ENCODE assay signal across 13 cellular contexts in the genomic region with DNA sequence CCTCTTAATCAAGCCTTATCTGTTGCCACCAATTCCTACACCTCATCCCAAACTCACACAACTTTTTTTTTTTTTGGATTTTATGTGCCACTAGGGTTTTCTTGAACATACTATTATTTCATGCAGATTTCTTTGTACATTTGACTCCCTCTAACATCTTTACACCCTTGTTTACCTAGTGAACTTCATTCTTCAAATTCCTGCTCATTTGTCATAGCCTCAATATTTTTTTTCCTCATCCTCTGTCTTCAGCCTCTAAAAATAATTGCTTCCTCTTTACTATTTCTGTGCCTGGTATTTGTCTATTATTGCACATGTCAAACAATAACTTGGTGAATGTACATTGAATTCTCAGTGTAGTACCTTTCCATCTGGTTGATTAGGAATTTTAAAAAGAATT.
"Had no signal": no experiment of that assay in that cellular context is flagged by ENCODE, and none has a peak within 500 bp of the region (broad histone marks: within the 10 kb centered on the region; RNA-seq: fewer than 3 reads in every experiment).

No MANE protein-coding gene starts in this region.

- H3K9me3 ChIP-seq: suprapubic skin, upper lobe of left lung had no signal

- H3K9me3 Mint-ChIP-seq: naive thymus-derived CD8-positive, alpha-beta T cell had no signal

- H3K4me3 Mint-ChIP-seq: activated CD4-positive, alpha-beta memory T cell treated with anti-CD3 and anti-CD28 coated beads for 36 hours; activated naive CD8-positive, alpha-beta T cell treated with anti-CD3 and anti-CD28 coated beads, Interleukin-2, amount 50 U/mL, for 24 hours; naive thymus-derived CD8-positive, alpha-beta T cell had no signal

- H3K27me3 ChIP-seq: suprapubic skin, upper lobe of left lung had no signal

- H3K27me3 Mint-ChIP-seq: activated CD4-positive, alpha-beta memory T cell treated with anti-CD3 and anti-CD28 coated beads for 36 hours; activated naive CD8-positive, alpha-beta T cell treated with anti-CD3 and anti-CD28 coated beads, Interleukin-2, amount 50 U/mL, for 24 hours; naive thymus-derived CD8-positive, alpha-beta T cell had no signal

- H3K27ac Mint-ChIP-seq: activated CD4-positive, alpha-beta memory T cell treated with anti-CD3 and anti-CD28 coated beads for 36 hours; activated naive CD8-positive, alpha-beta T cell treated with anti-CD3 and anti-CD28 coated beads, Interleukin-2, amount 50 U/mL, for 24 hours had no signal

- H3K36me3 ChIP-seq: suprapubic skin, upper lobe of left lung had no signal

- H3K4me3 ChIP-seq: smooth muscle cell, suprapubic skin, upper lobe of left lung had no signal

- H3K4me1 ChIP-seq: upper lobe of left lung had no signal

- DNase-seq: activated CD4-positive, alpha-beta memory T cell treated with anti-CD3 and anti-CD28 coated beads for 36 hours; activated naive CD8-positive, alpha-beta T cell treated with anti-CD3 and anti-CD28 coated beads, Interleukin-2, amount 50 U/mL, for 24 hours; activated T-cell treated with anti-CD3 and anti-CD28 coated beads, Interleukin-2, amount 50 U/mL, for 48 hours; central memory CD4-positive, alpha-beta T cell; hippocampal formation; left cardiac atrium; naive thymus-derived CD8-positive, alpha-beta T cell; right cardiac atrium; stimulated activated naive CD4-positive, alpha-beta T cell; upper lobe of left lung had no signal

- H3K27ac ChIP-seq: suprapubic skin, upper lobe of left lung, VCaP had no signal

- ATAC-seq: activated naive CD8-positive, alpha-beta T cell treated with anti-CD3 and anti-CD28 coated beads, Interleukin-2, amount 50 U/mL, for 24 hours; left cardiac atrium; naive thymus-derived CD8-positive, alpha-beta T cell; right cardiac atrium had no signal
